12 cellular contexts compared by ENCODE assay signal in genomic region chr2:233250568-233250967, GRCh38. TPM values are rescaled to one million over a fixed set of nuclear protein-coding genes. Genes with fewer than 3 reads are reported as not detected.
DNase-seq lines count a peak whose midpoint lies in the region; ATAC-seq and TF ChIP-seq lines count a peak whose summit lies in the region.
"Had no signal": no experiment of that assay in that cellular context is flagged by ENCODE, and none has a peak within 500 bp of the region (broad histone marks: within the 10 kb centered on the region; RNA-seq: fewer than 3 reads in every experiment).

No MANE protein-coding gene starts in this region.

- H3K27ac Mint-ChIP-seq in CD4-positive, alpha-beta T cell, result peak overlapping the region; percentile 76
- peak overlapping the region; percentile 85 for H3K27ac Mint-ChIP-seq in activated naive CD8-positive, alpha-beta T cell treated with anti-CD3 and anti-CD28 coated beads, Interleukin-2, amount 50 U/mL, for 24 hours
- H3K27ac Mint-ChIP-seq in natural killer cell, result peak overlapping the region; percentile 93 to 94

- DNase-seq in CD4-positive, alpha-beta T cell, result no peak
- DNase-seq in HL-60 (ENCODE audit: low read depth in 1 of 2, low spot score in 1 of 2) (no peak), natural killer cell (no peak), C1 segment of cervical spinal cord (lab: John Stamatoyannopoulos, UW) (no peak), NCI-H1048 (lab: John Stamatoyannopoulos, UW) (no peak), upper lobe of right lung (no peak)
- DNase-seq in activated naive CD8-positive, alpha-beta T cell treated with anti-CD3 and anti-CD28 coated beads, Interleukin-2, amount 50 U/mL, for 24 hours, result no peak

- peaks cover 36% of the 10 kb centered on the region for H3K36me3 Mint-ChIP-seq in CD4-positive, alpha-beta T cell (ENCODE audit: low read depth)
- H3K36me3 Mint-ChIP-seq in activated naive CD8-positive, alpha-beta T cell treated with anti-CD3 and anti-CD28 coated beads, Interleukin-2, amount 50 U/mL, for 24 hours (ENCODE audit: low read depth), result peaks cover 7% of the 10 kb centered on the region
- H3K36me3 Mint-ChIP-seq in natural killer cell, result no peaks in the 10 kb centered on the region

- H3K4me1 ChIP-seq in upper lobe of right lung, result peaks cover 16% of the 10 kb centered on the region

- no peak for TF ChIP-seq CTCF in CD4-positive, alpha-beta T cell (IDR thresholded peaks at IDR 0.05)
- no peak for TF ChIP-seq CTCF in HL-60 (IDR thresholded peaks at IDR 0.05; ENCODE audit: insufficient read depth, low read length)
- TF ChIP-seq CTCF in natural killer cell (IDR thresholded peaks at IDR 0.05), result no peak
- TF ChIP-seq CTCF in upper lobe of right lung (IDR thresholded peaks at IDR 0.05), result no peak

- no peaks in the 10 kb centered on the region for H3K9me3 Mint-ChIP-seq in CD4-positive, alpha-beta T cell
- no peaks in the 10 kb centered on the region for H3K9me3 Mint-ChIP-seq in activated naive CD8-positive, alpha-beta T cell treated with anti-CD3 and anti-CD28 coated beads, Interleukin-2, amount 50 U/mL, for 24 hours
- H3K9me3 Mint-ChIP-seq in natural killer cell, result no peaks in the 10 kb centered on the region

- peak overlapping the region; percentile 90 for H3K4me3 Mint-ChIP-seq in CD4-positive, alpha-beta T cell
- H3K4me3 Mint-ChIP-seq in activated naive CD8-positive, alpha-beta T cell treated with anti-CD3 and anti-CD28 coated beads, Interleukin-2, amount 50 U/mL, for 24 hours, result peak overlapping the region; percentile 15
- peak overlapping the region; percentile 96 for H3K4me3 Mint-ChIP-seq in natural killer cell

- no peaks in the 10 kb centered on the region for H3K27me3 ChIP-seq in CD4-positive, alpha-beta T cell (ENCODE audit: control insufficient read depth, insufficient read depth, low read length)
- no peaks in the 10 kb centered on the region for H3K27me3 ChIP-seq in HL-60 (ENCODE audit: insufficient read depth, poor library complexity, severe bottlenecking)
- H3K27me3 ChIP-seq in upper lobe of right lung, result no peaks in the 10 kb centered on the region
- H3K27me3 ChIP-seq: gastroesophageal sphincter, left lung, right atrium auricular region had no signal

- H3K27ac ChIP-seq in CD4-positive, alpha-beta T cell (ENCODE audit: low read depth, low read length), result peak overlapping the region; percentile 72
- peak overlapping the region; percentile 78 for H3K27ac ChIP-seq in HL-60 (replicated peaks)
- no peak overlapping the region for H3K27ac ChIP-seq in upper lobe of right lung

- no peak overlapping the region for H3K4me3 ChIP-seq in HL-60 (replicated peaks; ENCODE audit: insufficient read depth, low read length)
- no peak overlapping the region for H3K4me3 ChIP-seq in upper lobe of right lung

- H3K4me1 Mint-ChIP-seq in CD4-positive, alpha-beta T cell (ENCODE audit: low read depth), result peaks cover 69% of the 10 kb centered on the region
- peaks cover 65% of the 10 kb centered on the region for H3K4me1 Mint-ChIP-seq in activated naive CD8-positive, alpha-beta T cell treated with anti-CD3 and anti-CD28 coated beads, Interleukin-2, amount 50 U/mL, for 24 hours
- peaks cover 41 to 54% of the 10 kb centered on the region in 2 donors for H3K4me1 Mint-ChIP-seq in natural killer cell

- intact Hi-C loops in CD4-positive, alpha-beta T cell (cut with DNase I, micrococcal nuclease), result loop anchor here (2.0 to 10.0 kb wide), 9 partner anchors 66 to 1468 kb away; partner anchors contain the start of genes GIGYF2 (in 1 of the 2), INPP5D (in 1 of the 2) and PDE6D (in 1 of the 2)
- intact Hi-C loops in natural killer cell (cut with micrococcal nuclease) (loop anchor here (5.0 kb wide), 2 partner anchors 107 to 188 kb away; partner anchors contain the start of gene INPP5D), upper lobe of right lung (cut with DNase I) (loop anchor here (10.0 kb wide), 1 partner anchor 406 kb away; no protein-coding TSS in a partner anchor)

- ATAC-seq in CD4-positive, alpha-beta T cell (ENCODE audit: poor library complexity), result no peak
- no peak for ATAC-seq in activated naive CD8-positive, alpha-beta T cell treated with anti-CD3 and anti-CD28 coated beads, Interleukin-2, amount 50 U/mL, for 24 hours
- no peak for ATAC-seq in natural killer cell
- no peak for ATAC-seq in upper lobe of right lung
- ATAC-seq in GM19328 (IDR thresholded peaks at IDR 0.05; ENCODE audit: unreplicated experiment), result no peak

- no peaks in the 10 kb centered on the region for H3K9me3 ChIP-seq in CD4-positive, alpha-beta T cell (ENCODE audit: control insufficient read depth, low read length)
- H3K9me3 ChIP-seq in upper lobe of right lung, result no peaks in the 10 kb centered on the region
- H3K9me3 ChIP-seq: gastroesophageal sphincter, left lung, right atrium auricular region had no signal

- no peaks in the 10 kb centered on the region for H3K27me3 Mint-ChIP-seq in CD4-positive, alpha-beta T cell
- H3K27me3 Mint-ChIP-seq in activated naive CD8-positive, alpha-beta T cell treated with anti-CD3 and anti-CD28 coated beads, Interleukin-2, amount 50 U/mL, for 24 hours, result no peaks in the 10 kb centered on the region
- H3K27me3 Mint-ChIP-seq in natural killer cell (ENCODE audit: low read depth in 2 of 2), result no peaks in the 10 kb centered on the region

- POLR2A ChIA-PET in CD4-positive, alpha-beta T cell (lab: Charles Lee), result interaction anchor here (0.9 to 5.4 kb wide), 10 partner anchors 10 to 700 kb away, joined by 3 to 82 read pairs (median 7); partner anchors contain the start of genes EIF4E2, INPP5D and TIGD1

- H3K36me3 ChIP-seq in upper lobe of right lung, result peaks cover 16% of the 10 kb centered on the region

- CTCF ChIA-PET in CD4-positive, alpha-beta T cell (lab: Charles Lee), result interaction anchor here (0.7 to 3.4 kb wide), 25 partner anchors 10 to 407 kb away, joined by 3 to 25 read pairs (median 5); partner anchors contain the start of gene INPP5D

RNA-seq across cellular contexts. Expression of gene ATG16L1, which starts 0.9 kb away (rescaled TPM):
- total RNA-seq in CD4-positive, alpha-beta T cell, result 100 to 1,000 TPM; 134 to 135 TPM
- 100 to 1,000 TPM; 106 to 142 (median 117) TPM for total RNA-seq in natural killer cell
- 26.6 TPM for total RNA-seq in upper lobe of right lung

RNA-seq across cellular contexts. Expression of gene SAG, which starts 57.0 kb away (rescaled TPM):
- total RNA-seq in CD4-positive, alpha-beta T cell, result under 1 TPM; 0.03 to 0.22 TPM
- total RNA-seq in natural killer cell (under 1 TPM; 0.11 to 0.33 (median 0.12) TPM), upper lobe of right lung (not detected)
- total RNA-seq: left lung, urinary bladder had no signal

Comparison
In these comparisons a context has a peak if more than half of its experiments do, and no peak if none do; other contexts are left out.
1. H3K4me3 Mint-ChIP-seq: peak in every context shown above with its lines; median percentile 96 in natural killer cell; 90 in CD4-positive, alpha-beta T cell; 15 in activated naive CD8-positive, alpha-beta T cell treated with anti-CD3 and anti-CD28 coated beads, Interleukin-2, amount 50 U/mL, for 24 hours.